Comparison of ENCODE assay signal across 12 cellular contexts in genomic region chr5:94893404-94894145, GRCh38.
A peak's percentile ranks its signal among the peaks of the same experiment; 100 is the strongest.
DNase-seq lines count a peak whose midpoint lies in the region; ATAC-seq and TF ChIP-seq lines count a peak whose summit lies in the region.
"Had no signal": no experiment of that assay in that cellular context is flagged by ENCODE, and none has a peak within 500 bp of the region (broad histone marks: within the 10 kb centered on the region; RNA-seq: fewer than 3 reads in every experiment).

No MANE protein-coding gene starts in this region.

- TF ChIP-seq POLR2A in upper lobe of left lung (IDR thresholded peaks at IDR 0.05) (no peak), ovary (IDR thresholded peaks at IDR 0.05) (no peak)

- 61 to 69% methylated on average over 5 of the region's 5 CpGs for WGBS in upper lobe of left lung, 2 donors
- 33 to 49% (median 39%) methylated on average over 5 of the region's 5 CpGs for WGBS in ovary, 3 donors

- intact Hi-C loops in dorsolateral prefrontal cortex (cut with DNase I) = no loop called here
- intact Hi-C loops in ovary (cut with DNase I) = no loop called here

- TF ChIP-seq CTCF in dorsolateral prefrontal cortex (IDR thresholded peaks at IDR 0.05 in 54 of 56, conservative IDR thresholded peaks at IDR 0.05 in 2 of 56; ENCODE audit: low read depth in 1 of 56, partially characterized antibody in 56 of 56) (peak; percentile 8 to 86 (median 68)), osteoblast (IDR thresholded peaks at IDR 0.05; ENCODE audit: extremely low read depth, low read depth, low read length) (peak; percentile 51), upper lobe of left lung (IDR thresholded peaks at IDR 0.05) (no peak), ovary (IDR thresholded peaks at IDR 0.05) (no peak)

- DNase-seq in NCI-H1092 treated with DMSO at 0.1 percent for 48 hours (lab: John Stamatoyannopoulos, UW) (peak; percentile 2), NCI-H1092 (lab: John Stamatoyannopoulos, UW) (no peak), NCI-H2107 (lab: John Stamatoyannopoulos, UW) (peak; percentile 1), dorsolateral prefrontal cortex (no peak), osteoblast (ENCODE audit: insufficient read length, low spot score, missing footprints) (no peak), upper lobe of left lung (no peak), ovary (no peak)
- DNase-seq: activated CD4-positive, alpha-beta T cell treated with anti-CD3 and anti-CD28 coated beads for 36 hours; effector memory CD8-positive, alpha-beta T cell; pancreas had no signal

- H3K4me1 ChIP-seq in osteoblast (ENCODE audit: insufficient read depth, low read length) (no peaks in the 10 kb centered on the region), upper lobe of left lung (no peaks in the 10 kb centered on the region), ovary (ENCODE audit: insufficient read depth) (no peaks in the 10 kb centered on the region)
- H3K4me1 ChIP-seq: pancreas had no signal

- ATAC-seq in HG03139 (IDR thresholded peaks at IDR 0.05; ENCODE audit: unreplicated experiment) (no peak), upper lobe of left lung (ENCODE audit: low FRiP score in 2 of 2) (no peak)
- ATAC-seq: activated CD4-positive, alpha-beta T cell treated with anti-CD3 and anti-CD28 coated beads for 36 hours; effector memory CD8-positive, alpha-beta T cell; pancreas had no signal

- H3K27me3 ChIP-seq in dorsolateral prefrontal cortex (no peaks in the 10 kb centered on the region), osteoblast (ENCODE audit: insufficient read depth, low read length) (no peaks in the 10 kb centered on the region), upper lobe of left lung (no peaks in the 10 kb centered on the region), ovary (no peaks in the 10 kb centered on the region)
- H3K27me3 ChIP-seq: pancreas had no signal

- H3K4me2 ChIP-seq in osteoblast (ENCODE audit: insufficient read depth, low read length) = no peak overlapping the region
- H3K4me2 ChIP-seq: KMS-11 had no signal

- H3K4me3 ChIP-seq in dorsolateral prefrontal cortex = no peak overlapping the region
- no peak overlapping the region for H3K4me3 ChIP-seq in osteoblast (ENCODE audit: insufficient read depth, low read length)
- H3K4me3 ChIP-seq in upper lobe of left lung = no peak overlapping the region
- H3K4me3 ChIP-seq in ovary = no peak overlapping the region
- H3K4me3 ChIP-seq: pancreas had no signal

- no peaks in the 10 kb centered on the region for H3K36me3 ChIP-seq in osteoblast (ENCODE audit: insufficient read depth, low read length)
- H3K36me3 ChIP-seq in upper lobe of left lung = peaks cover 0 to 12% (median 2%) of the 10 kb centered on the region in 4 donors
- H3K36me3 ChIP-seq in ovary = no peaks in the 10 kb centered on the region
- H3K36me3 ChIP-seq: pancreas had no signal

- no peaks in the 10 kb centered on the region for H3K79me2 ChIP-seq in osteoblast (ENCODE audit: insufficient read depth, low read length)

- TF ChIP-seq EP300 in upper lobe of left lung (IDR thresholded peaks at IDR 0.05) (no peak), ovary (IDR thresholded peaks at IDR 0.05) (no peak)

- H2AFZ ChIP-seq in osteoblast (ENCODE audit: low read length) = no peak overlapping the region

- H3K27ac ChIP-seq in dorsolateral prefrontal cortex (peak overlapping the region in 2 of 59 donors; percentile 0 to 26), osteoblast (ENCODE audit: low read depth, low read length) (no peak overlapping the region), upper lobe of left lung (no peak overlapping the region), ovary (no peak overlapping the region)
- H3K27ac ChIP-seq: KMS-11, pancreas had no signal

- no peaks in the 10 kb centered on the region for H4K20me1 ChIP-seq in osteoblast (ENCODE audit: insufficient read depth, low read length)

- H3K9me3 ChIP-seq in osteoblast (ENCODE audit: low read depth, low read length) (no peaks in the 10 kb centered on the region), upper lobe of left lung (no peaks in the 10 kb centered on the region), ovary (no peaks in the 10 kb centered on the region)
- H3K9me3 ChIP-seq: pancreas had no signal

Comparison
In these comparisons a context has a peak if more than half of its experiments do, and no peak if none do; other contexts are left out.
1. DNase-seq: peak in NCI-H1092 treated with DMSO at 0.1 percent for 48 hours (single experiment) and NCI-H2107 (single experiment); none in NCI-H1092 (single experiment), dorsolateral prefrontal cortex (0 of 10), osteoblast (single experiment), upper lobe of left lung (0 of 2) and ovary (0 of 5).
2. CTCF ChIP-seq: peak in dorsolateral prefrontal cortex (56 of 56) and osteoblast (single experiment); none in upper lobe of left lung (0 of 6) and ovary (0 of 3).